Comparison of ENCODE assay signal across 9 cellular contexts in the genomic region with DNA sequence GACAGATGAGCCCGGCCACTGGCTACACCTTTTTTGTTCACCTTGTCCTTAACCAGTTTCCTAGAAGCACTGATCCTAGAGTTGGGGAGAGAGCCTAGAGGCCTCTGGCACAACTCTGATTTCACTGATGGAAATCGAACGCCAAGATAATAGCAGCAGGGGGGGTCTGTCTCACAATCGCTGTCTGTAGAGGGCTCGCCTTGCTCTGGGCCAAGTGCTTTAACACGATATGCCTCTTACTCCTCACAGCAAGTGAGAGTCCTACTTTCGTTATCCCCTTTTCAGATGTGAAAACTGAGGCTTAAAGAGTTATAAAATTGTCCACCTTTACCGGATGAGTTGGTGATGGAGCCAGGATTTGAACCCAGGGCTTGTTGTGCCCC. TPM values are rescaled to one million over a fixed set of nuclear protein-coding genes. Genes with fewer than 3 reads are reported as not detected.
A peak's percentile ranks its signal among the peaks of the same experiment; 100 is the strongest.
DNase-seq lines count a peak whose midpoint lies in the region; ATAC-seq and TF ChIP-seq lines count a peak whose summit lies in the region.
"Had no signal": no experiment of that assay in that cellular context is flagged by ENCODE, and none has a peak within 500 bp of the region (broad histone marks: within the 10 kb centered on the region; RNA-seq: fewer than 3 reads in every experiment).

No MANE protein-coding gene starts in this region.

- H3K9me3 ChIP-seq in ES-I3 (ENCODE audit: control insufficient read depth, insufficient read depth, low read length) (no peaks in the 10 kb centered on the region), esophagus squamous epithelium (no peaks in the 10 kb centered on the region), parathyroid adenoma (ENCODE audit: control insufficient read depth, low read length) (no peaks in the 10 kb centered on the region)

- TF ChIP-seq CTCF in esophagus squamous epithelium (IDR thresholded peaks at IDR 0.05) (no peak), parathyroid adenoma (IDR thresholded peaks at IDR 0.05) (no peak)

- no peak for TF ChIP-seq POLR2A in esophagus squamous epithelium (IDR thresholded peaks at IDR 0.05)

- H3K4me1 ChIP-seq in ES-I3 (ENCODE audit: insufficient read depth, low read length) (peaks cover 27% of the 10 kb centered on the region), esophagus squamous epithelium (peaks cover 7 to 75% (median 43%) of the 10 kb centered on the region in 3 donors), parathyroid adenoma (peaks cover 45% of the 10 kb centered on the region)

- intact Hi-C loops in esophagus squamous epithelium (cut with DNase I) = no loop called here

- peak overlapping the region; percentile 53 to 90 (median 77) for H3K4me3 ChIP-seq in esophagus squamous epithelium
- H3K4me3 ChIP-seq in parathyroid adenoma (ENCODE audit: low read depth, low read length) = peak overlapping the region; percentile 65

- H3K27ac ChIP-seq in esophagus squamous epithelium (peak overlapping the region; percentile 43 to 93 (median 92)), parathyroid adenoma (peak overlapping the region; percentile 74)

- 50 to 71% methylated on average over 7 to 8 of the region's 8 CpGs for WGBS in esophagus squamous epithelium, 2 donors

- H3K9ac ChIP-seq in ES-I3 (ENCODE audit: low read depth, low read length) (peak overlapping the region; percentile 58; the same call in 1 of the 2 replicates), parathyroid adenoma (no peak overlapping the region)

- peak overlapping the region; percentile 97 for H2AFZ ChIP-seq in parathyroid adenoma

- no peak for ATAC-seq in HG02678 (IDR thresholded peaks at IDR 0.05; ENCODE audit: unreplicated experiment)

- peak overlapping the region; percentile 83 for H3K4me2 ChIP-seq in parathyroid adenoma (ENCODE audit: low read length)

- peak; percentile 7 for DNase-seq in RKO (ENCODE audit: low spot score)
- DNase-seq in esophagus squamous epithelium (lab: John Stamatoyannopoulos, UW) = no peak
- DNase-seq in glomerular visceral epithelial cell (ENCODE audit: extremely low spot score) = no peak
- no peak for DNase-seq in SIG-M5 (lab: John Stamatoyannopoulos, UW)
- DNase-seq in DMS53 (lab: John Stamatoyannopoulos, UW) = no peak

- H3K27me3 ChIP-seq in esophagus squamous epithelium (no peaks in the 10 kb centered on the region), parathyroid adenoma (ENCODE audit: control insufficient read depth, insufficient read depth, low read length) (no peaks in the 10 kb centered on the region)

- peaks cover 9% of the 10 kb centered on the region for H3K79me2 ChIP-seq in parathyroid adenoma

- H3K36me3 ChIP-seq in ES-I3 (ENCODE audit: insufficient read depth, low read length) = no peaks in the 10 kb centered on the region
- H3K36me3 ChIP-seq in esophagus squamous epithelium = peaks cover 0 to 8% (median 0%) of the 10 kb centered on the region in 3 donors
- H3K36me3 ChIP-seq in parathyroid adenoma (ENCODE audit: control insufficient read depth, insufficient read depth, low read length) = no peaks in the 10 kb centered on the region

RNA-seq across cellular contexts. Expression of a gene that starts 0.5 kb away (rescaled TPM):
- 10 to 100 TPM in 1 of 4 donors, 1 to 10 TPM in 3; 1.7 to 22.5 (median 7.4) TPM for total RNA-seq in esophagus squamous epithelium

RNA-seq across cellular contexts. Expression of a gene that starts 18.5 kb away (rescaled TPM):
- total RNA-seq in esophagus squamous epithelium = 100 to 1,000 TPM in 1 of 4 donors, 10 to 100 TPM in 1, 1 to 10 TPM in 2; 2.5 to 116 (median 27.5) TPM

RNA-seq across cellular contexts. Expression of a gene that starts 40.6 kb away (rescaled TPM):
- 10 to 100 TPM in 2 of 4 donors, 1 to 10 TPM in 2; 3.6 to 14.5 (median 8.0) TPM for total RNA-seq in esophagus squamous epithelium

RNA-seq across cellular contexts. Expression of a gene that starts 49.0 kb away (rescaled TPM):
- not detected for total RNA-seq in esophagus squamous epithelium
- total RNA-seq: dermis microvascular lymphatic vessel endothelial cell had no signal
